23 cellular contexts compared by ENCODE assay signal in genomic region chr22:42891008-42891407, GRCh38. TPM values are rescaled to one million over a fixed set of nuclear protein-coding genes. Genes with fewer than 3 reads are reported as not detected.
A peak's percentile ranks its signal among the peaks of the same experiment; 100 is the strongest.
DNase-seq lines count a peak whose midpoint lies in the region; ATAC-seq, FAIRE-seq and TF ChIP-seq lines count a peak whose summit lies in the region.
"Had no signal": no experiment of that assay in that cellular context is flagged by ENCODE, and none has a peak within 500 bp of the region (broad histone marks: within the 10 kb centered on the region; RNA-seq: fewer than 3 reads in every experiment).

No MANE protein-coding gene starts in this region.

- no peak overlapping the region for H3K4me3 ChIP-seq in stomach
- H3K4me3 ChIP-seq: A549 had no signal

- H3K4me3 Mint-ChIP-seq in natural killer cell (peak overlapping the region; percentile 45), memory B cell (no peak overlapping the region)
- H3K4me3 Mint-ChIP-seq in natural killer cell treated with Interleukin-12 subunit alpha and Interleukin-12 subunit beta and Interleukin-15 and Interleukin-18, amount 100 ng/mL, for 72 hours: no peak overlapping the region
- H3K4me3 Mint-ChIP-seq in activated CD4-positive, alpha-beta memory T cell treated with anti-CD3 and anti-CD28 coated beads for 36 hours: no peak overlapping the region
- H3K4me3 Mint-ChIP-seq: HFFc6 had no signal

- DNase-seq in natural killer cell: no peak
- DNase-seq in natural killer cell treated with Interleukin-12 subunit alpha and Interleukin-12 subunit beta and Interleukin-15 and Interleukin-18, amount 100 ng/mL, for 72 hours (ENCODE audit: low spot score): no peak
- no peak for DNase-seq in activated CD4-positive, alpha-beta memory T cell treated with anti-CD3 and anti-CD28 coated beads for 36 hours
- no peak for DNase-seq in memory B cell (ENCODE audit: low spot score in 2 of 2)
- DNase-seq in stomach: no peak
- no peak for DNase-seq in NCI-H2227 (lab: John Stamatoyannopoulos, UW; ENCODE audit: unreplicated experiment)
- DNase-seq in HTR-8/SVneo (ENCODE audit: insufficient read length, low spot score): no peak
- DNase-seq: C1 segment of cervical spinal cord, DMS79, H7, HFFc6, KG1, MV-4-11, NCI-H1694 treated with DMSO at 0.1 percent for 48 hours, NCI-H2227 treated with DMSO at 0.1 percent for 48 hours, NCI-H510A treated with DMSO at 0.1 percent for 48 hours, PC-3, RPMI8226, SHP77 treated with DMSO at 0.1 percent for 48 hours, SK-N-SH had no signal

- POLR2A ChIA-PET in activated CD4-positive, alpha-beta memory T cell treated with anti-CD3 and anti-CD28 coated beads for 36 hours (lab: Charles Lee): no interaction called here

- H3K27ac Mint-ChIP-seq in natural killer cell: peak overlapping the region; percentile 62 to 92
- H3K27ac Mint-ChIP-seq in natural killer cell treated with Interleukin-12 subunit alpha and Interleukin-12 subunit beta and Interleukin-15 and Interleukin-18, amount 100 ng/mL, for 72 hours: peak overlapping the region in 1 of 2 donors; percentile 72
- H3K27ac Mint-ChIP-seq in activated CD4-positive, alpha-beta memory T cell treated with anti-CD3 and anti-CD28 coated beads for 36 hours: peak overlapping the region; percentile 23
- H3K27ac Mint-ChIP-seq in memory B cell: peak overlapping the region; percentile 38
- H3K27ac Mint-ChIP-seq: HFFc6 had no signal

- H3K4me1 ChIP-seq in stomach: peaks cover 48 to 96% (median 67%) of the 10 kb centered on the region in 4 donors
- H3K4me1 ChIP-seq: A549 had no signal

- no peak for TF ChIP-seq POLR2A in stomach (IDR thresholded peaks at IDR 0.05)

- TF ChIP-seq CTCF in natural killer cell (IDR thresholded peaks at IDR 0.05) (no peak), stomach (IDR thresholded peaks at IDR 0.05) (no peak)

- CTCF ChIA-PET in activated CD4-positive, alpha-beta memory T cell treated with anti-CD3 and anti-CD28 coated beads for 36 hours (lab: Charles Lee): no interaction called here

- no peaks in the 10 kb centered on the region for H3K9me3 ChIP-seq in stomach
- H3K9me3 ChIP-seq: A549, SK-N-SH had no signal

- FAIRE-seq in HTR-8/SVneo (lab: Jason Lieb, UNC): no peak
- FAIRE-seq: A549, HepG2 had no signal

- H3K27me3 ChIP-seq in stomach: no peaks in the 10 kb centered on the region

- no peak for TF ChIP-seq EP300 in stomach (IDR thresholded peaks at IDR 0.05)

- H3K27me3 Mint-ChIP-seq in natural killer cell (ENCODE audit: low read depth in 2 of 2): no peaks in the 10 kb centered on the region
- no peaks in the 10 kb centered on the region for H3K27me3 Mint-ChIP-seq in natural killer cell treated with Interleukin-12 subunit alpha and Interleukin-12 subunit beta and Interleukin-15 and Interleukin-18, amount 100 ng/mL, for 72 hours
- no peaks in the 10 kb centered on the region for H3K27me3 Mint-ChIP-seq in activated CD4-positive, alpha-beta memory T cell treated with anti-CD3 and anti-CD28 coated beads for 36 hours
- no peaks in the 10 kb centered on the region for H3K27me3 Mint-ChIP-seq in memory B cell

- WGBS in stomach, 5 donors: 91 to 96% (median 94%) methylated on average over 13 of the region's 13 CpGs

- H3K4me1 Mint-ChIP-seq in natural killer cell (peaks cover 61 to 75% of the 10 kb centered on the region in 2 donors), memory B cell (peaks cover 49% of the 10 kb centered on the region)
- peaks cover 44 to 69% of the 10 kb centered on the region in 2 donors for H3K4me1 Mint-ChIP-seq in natural killer cell treated with Interleukin-12 subunit alpha and Interleukin-12 subunit beta and Interleukin-15 and Interleukin-18, amount 100 ng/mL, for 72 hours (ENCODE audit: low read depth in 2 of 2)
- H3K4me1 Mint-ChIP-seq in activated CD4-positive, alpha-beta memory T cell treated with anti-CD3 and anti-CD28 coated beads for 36 hours (ENCODE audit: low read depth): peaks cover 31% of the 10 kb centered on the region

- ATAC-seq in natural killer cell (no peak), memory B cell (ENCODE audit: low read depth) (no peak), GM19397 (IDR thresholded peaks at IDR 0.05; ENCODE audit: unreplicated experiment) (no peak)
- ATAC-seq in natural killer cell treated with Interleukin-12 subunit alpha and Interleukin-12 subunit beta and Interleukin-15 and Interleukin-18, amount 100 ng/mL, for 72 hours: no peak
- ATAC-seq: A549, HepG2, PC-3 had no signal

- intact Hi-C loops in natural killer cell (cut with micrococcal nuclease) (loop anchor here (10.0 kb wide), 1 partner anchor 124 kb away; the partner anchor contains the start of gene PACSIN2), stomach (cut with DNase I; ENCODE audit: low total_unique reads) (no loop called here)
- intact Hi-C loops in activated CD4-positive, alpha-beta memory T cell treated with anti-CD3 and anti-CD28 coated beads for 36 hours (cut with micrococcal nuclease): no loop called here

- H3K36me3 ChIP-seq in stomach: peaks cover 26 to 72% (median 58%) of the 10 kb centered on the region in 4 donors

- peak overlapping the region in 4 of 5 donors; percentile 25 to 93 (median 86) for H3K27ac ChIP-seq in stomach
- H3K27ac ChIP-seq: A549 had no signal

- H3K36me3 Mint-ChIP-seq in natural killer cell (no peaks in the 10 kb centered on the region), memory B cell (peaks cover 9% of the 10 kb centered on the region)
- peaks cover 6% of the 10 kb centered on the region for H3K36me3 Mint-ChIP-seq in natural killer cell treated with Interleukin-12 subunit alpha and Interleukin-12 subunit beta and Interleukin-15 and Interleukin-18, amount 100 ng/mL, for 72 hours
- peaks cover 3% of the 10 kb centered on the region for H3K36me3 Mint-ChIP-seq in activated CD4-positive, alpha-beta memory T cell treated with anti-CD3 and anti-CD28 coated beads for 36 hours

- H3K9me3 Mint-ChIP-seq in natural killer cell: no peaks in the 10 kb centered on the region
- H3K9me3 Mint-ChIP-seq in natural killer cell treated with Interleukin-12 subunit alpha and Interleukin-12 subunit beta and Interleukin-15 and Interleukin-18, amount 100 ng/mL, for 72 hours: no peaks in the 10 kb centered on the region
- H3K9me3 Mint-ChIP-seq in activated CD4-positive, alpha-beta memory T cell treated with anti-CD3 and anti-CD28 coated beads for 36 hours: no peaks in the 10 kb centered on the region
- no peaks in the 10 kb centered on the region for H3K9me3 Mint-ChIP-seq in memory B cell
- H3K9me3 Mint-ChIP-seq: HFFc6 had no signal

RNA-seq across cellular contexts. Expression of gene ARFGAP3, which starts 33.9 kb away (rescaled TPM):
- total RNA-seq in natural killer cell (10 to 100 TPM; 46.3 to 58.0 (median 53.8) TPM), stomach (10 to 100 TPM in 4 of 5 donors, 1 to 10 TPM in 1; 4.6 to 77.5 (median 40.6) TPM)
- 10 to 100 TPM; 28.3 to 50.4 TPM for total RNA-seq in natural killer cell treated with Interleukin-12 subunit alpha and Interleukin-12 subunit beta and Interleukin-15 and Interleukin-18, amount 100 ng/mL, for 72 hours
- 10 to 100 TPM; 40.6 to 45.5 TPM for total RNA-seq in activated CD4-positive, alpha-beta memory T cell treated with anti-CD3 and anti-CD28 coated beads for 36 hours
- 10 to 100 TPM; 23.2 to 51.9 (median 39.2) TPM for polyA plus RNA-seq in stomach
